Comparison of ENCODE assay signal across 12 cellular contexts in genomic region chrX:101079736-101080135, GRCh38. TPM values are rescaled to one million over a fixed set of nuclear protein-coding genes. Genes with fewer than 3 reads are reported as not detected.
DNase-seq lines count a peak whose midpoint lies in the region; ATAC-seq, FAIRE-seq and TF ChIP-seq lines count a peak whose summit lies in the region.
"Had no signal": no experiment of that assay in that cellular context is flagged by ENCODE, and none has a peak within 500 bp of the region (broad histone marks: within the 10 kb centered on the region; RNA-seq: fewer than 3 reads in every experiment).

No MANE protein-coding gene starts in this region.

- CTCF ChIA-PET in HepG2 (lab: Yijun Ruan, JAX; ENCODE audit: low intra/inter-chr PET ratio, low total read pairs), result no interaction called here

- TF ChIP-seq POLR2A in Peyer's patch (IDR thresholded peaks at IDR 0.05) (no peak), HepG2 (IDR thresholded peaks at IDR 0.05; ENCODE audit: insufficient read depth in 1 of 2, low read depth in 2 of 2, low read length in 2 of 2) (no peak)

- TF ChIP-seq EP300 in HepG2 (IDR thresholded peaks at IDR 0.05; ENCODE audit: low read depth in 2 of 2, low read length in 2 of 2) (no peak), HepG2 (CRISPR knock-in tag; IDR thresholded peaks at IDR 0.05; ENCODE audit: borderline replicate concordance) (no peak)

- no TSS peak for BruUV-seq in HepG2 (replicated peaks; lab: Mats Ljungman, UMichigan)

- H3K9ac ChIP-seq in iPS-15b (ENCODE audit: low read depth, low read length), result no peak overlapping the region
- H3K9ac ChIP-seq in kidney (ENCODE audit: low read length in 2 of 2), result no peak overlapping the region
- no peak overlapping the region for H3K9ac ChIP-seq in HepG2 (ENCODE audit: insufficient read depth, low read depth, low read length)
- H3K9ac ChIP-seq: BLaER1 had no signal

- peak; percentile 72 for DNase-seq in G401 (ENCODE audit: low spot score)
- no peak for DNase-seq in astrocyte of the cerebellum (ENCODE audit: low read depth)
- DNase-seq in psoas muscle, result no peak
- no peak for DNase-seq in kidney
- no peak for DNase-seq in D721Med (ENCODE audit: insufficient read length, low spot score)
- DNase-seq in Peyer's patch, result no peak
- no peak for DNase-seq in HepG2 (ENCODE audit: low spot score)
- DNase-seq: MM.1S; NCI-H446 treated with DMSO at 0.1 percent for 48 hours; stimulated activated CD4-positive, alpha-beta T cell treated with anti-CD3 and anti-CD28 coated beads, Interleukin-12 subunit alpha, Interleukin-12 subunit beta, amount 100 ng/mL, for 4 hours had no signal

- no peak overlapping the region for H3K27ac ChIP-seq in psoas muscle
- H3K27ac ChIP-seq in kidney (ENCODE audit: low read depth in 2 of 2, low read length in 2 of 2), result no peak overlapping the region
- H3K27ac ChIP-seq in Peyer's patch, result no peak overlapping the region
- no peak overlapping the region for H3K27ac ChIP-seq in HepG2 (ENCODE audit: extremely low read length, insufficient read depth, low read length)
- H3K27ac ChIP-seq: BLaER1 had no signal

- ATAC-seq in psoas muscle (no peak), HepG2 (no peak)

- H3K36me3 ChIP-seq in iPS-15b (ENCODE audit: control insufficient read depth, insufficient read depth, low read length) (no peaks in the 10 kb centered on the region), psoas muscle (ENCODE audit: insufficient read depth in 1 of 2, low read depth in 1 of 2) (no peaks in the 10 kb centered on the region), kidney (ENCODE audit: control insufficient read depth in 1 of 2, insufficient read depth in 2 of 2, low read length in 2 of 2) (no peaks in the 10 kb centered on the region), Peyer's patch (no peaks in the 10 kb centered on the region), HepG2 (replicated peaks in 1 of 2; ENCODE audit: control insufficient read depth in 1 of 2, insufficient read depth in 2 of 2, low read length in 2 of 2) (no peaks in the 10 kb centered on the region)
- H3K36me3 ChIP-seq: BLaER1 had no signal

- no peak overlapping the region for H3K4me2 ChIP-seq in HepG2 (ENCODE audit: low read depth, low read length)
- H3K4me2 ChIP-seq: BLaER1 had no signal

- no peaks in the 10 kb centered on the region for H3K9me3 ChIP-seq in iPS-15b (ENCODE audit: control insufficient read depth, insufficient read depth, low read length)
- H3K9me3 ChIP-seq in psoas muscle, result no peaks in the 10 kb centered on the region
- H3K9me3 ChIP-seq in kidney (ENCODE audit: control insufficient read depth in 1 of 2, low read length in 2 of 2), result no peaks in the 10 kb centered on the region
- H3K9me3 ChIP-seq in Peyer's patch, result no peaks in the 10 kb centered on the region
- no peaks in the 10 kb centered on the region for H3K9me3 ChIP-seq in HepG2 (ENCODE audit: low read length)

- H3K27me3 ChIP-seq in iPS-15b (ENCODE audit: control insufficient read depth, insufficient read depth, low read length) (peaks cover 5% of the 10 kb centered on the region), psoas muscle (ENCODE audit: insufficient read depth in 3 of 3, low read length in 2 of 3) (peaks cover 0 to 58% (median 2%) of the 10 kb centered on the region in 3 donors), Peyer's patch (no peaks in the 10 kb centered on the region), HepG2 (ENCODE audit: control insufficient read depth in 1 of 2, insufficient read depth in 2 of 2, low read length in 2 of 2) (no peaks in the 10 kb centered on the region)
- H3K27me3 ChIP-seq: BLaER1 had no signal

- WGBS in psoas muscle, 3 donors, result 26 to 39% (median 32%) methylated on average over 7 of the region's 7 CpGs
- WGBS in HepG2 (ENCODE audit: low lambda C conversion rate), result 24% methylated on average over 7 of the region's 7 CpGs

- POLR2A ChIA-PET in HepG2 (lab: Yijun Ruan, JAX), result no interaction called here

- H4K20me1 ChIP-seq in HepG2 (ENCODE audit: insufficient read depth, low read length), result no peaks in the 10 kb centered on the region
- H4K20me1 ChIP-seq: BLaER1 had no signal

- in situ Hi-C loops in G401 (cut with HindIII; ENCODE audit: low sequenced_read_pairs) (no loop called here), astrocyte of the cerebellum (cut with HindIII; ENCODE audit: low sequenced_read_pairs) (no loop called here), HepG2 (cut with HindIII; ENCODE audit: extremely low pct_ligation_motif_present, low pct_unique_long_range_greater_than_20kb) (no loop called here)

- no peaks in the 10 kb centered on the region for H3K79me2 ChIP-seq in HepG2 (ENCODE audit: insufficient read depth, low read length)

- TF ChIP-seq RAD21 in HepG2 (CRISPR knock-in tag; IDR thresholded peaks at IDR 0.05), result no peak

- no peak for TF ChIP-seq CTCF in astrocyte of the cerebellum (IDR thresholded peaks at IDR 0.05; ENCODE audit: low read depth, low read length, missing control alignments)
- no peak for TF ChIP-seq CTCF in psoas muscle (IDR thresholded peaks at IDR 0.05)
- TF ChIP-seq CTCF in kidney (IDR thresholded peaks at IDR 0.05; ENCODE audit: borderline replicate concordance, extremely low read depth, insufficient read depth), result no peak
- no peak for TF ChIP-seq CTCF in D721Med (IDR thresholded peaks at IDR 0.05; ENCODE audit: insufficient read depth, missing control alignments)
- no peak for TF ChIP-seq CTCF in Peyer's patch (IDR thresholded peaks at IDR 0.05)
- TF ChIP-seq CTCF in HepG2 (CRISPR knock-in tag; IDR thresholded peaks at IDR 0.05), result no peak

- H2AFZ ChIP-seq in HepG2 (ENCODE audit: low read length), result no peak overlapping the region

- H3K4me1 ChIP-seq in iPS-15b (ENCODE audit: control insufficient read depth, insufficient read depth, low read length) (peaks cover 2% of the 10 kb centered on the region), psoas muscle (no peaks in the 10 kb centered on the region), kidney (ENCODE audit: control insufficient read depth in 1 of 2, insufficient read depth in 1 of 2, low read depth in 1 of 2, low read length in 2 of 2) (no peaks in the 10 kb centered on the region), Peyer's patch (no peaks in the 10 kb centered on the region), HepG2 (ENCODE audit: insufficient read depth, low read length) (no peaks in the 10 kb centered on the region)
- H3K4me1 ChIP-seq: BLaER1 had no signal

- FAIRE-seq in kidney (lab: Jason Lieb, UNC) (no peak), D721Med (lab: Jason Lieb, UNC) (no peak), HepG2 (lab: Jason Lieb, UNC) (no peak)

- intact Hi-C loops in psoas muscle (cut with DNase I), result no loop called here
- intact Hi-C loops in kidney (cut with DNase I), result no loop called here
- intact Hi-C loops in HepG2 (cut with micrococcal nuclease; ENCODE audit: unreplicated experiment), result no loop called here

- H3K4me3 ChIP-seq in astrocyte of the cerebellum (ENCODE audit: low read depth, low read length), result peak overlapping the region; percentile 52
- H3K4me3 ChIP-seq in iPS-15b (ENCODE audit: low read depth, low read length), result peak overlapping the region; percentile 65
- peak overlapping the region; percentile 44 for H3K4me3 ChIP-seq in psoas muscle
- no peak overlapping the region for H3K4me3 ChIP-seq in kidney (ENCODE audit: low read length in 2 of 2)
- H3K4me3 ChIP-seq in Peyer's patch, result peak overlapping the region in 1 of 4 donors; percentile 45
- H3K4me3 ChIP-seq in HepG2 (replicated peaks in 1 of 3; ENCODE audit: insufficient read depth in 1 of 3, low read depth in 2 of 3, low read length in 3 of 3), result no peak overlapping the region
- H3K4me3 ChIP-seq: BLaER1 had no signal

RNA-seq across cellular contexts. Expression of gene TMEM35A, which starts 1.1 kb away (rescaled TPM):
- total RNA-seq in G401 (2014; rRNA removed; shearing (Covaris generic)), result 0.92 and 2.4 TPM in 2 replicates
- under 1 TPM in 3 of 4 donors, not detected in 1; 0.16 to 0.28 (median 0.17) TPM for total RNA-seq in psoas muscle
- under 1 TPM; 0.08 to 0.25 (median 0.12) TPM for polyA plus RNA-seq in psoas muscle
- 1.1 TPM for total RNA-seq in kidney
- polyA plus RNA-seq in kidney (ENCODE audit: insufficient read depth, low read depth, low replicate concordance), result 0.75 TPM
- 1 to 10 TPM in 1 of 4 donors, under 1 TPM in 1, not detected in 2; 0.67 to 2.1 TPM for total RNA-seq in Peyer's patch
- total RNA-seq in HepG2 (2016; rRNA removed; fragmentation: Illumina TruSeq; extraction: Trizol), result not detected in 2 replicates
- total RNA-seq in HepG2 (2016; cell fraction: cytosol; rRNA removed; fragmentation: Illumina TruSeq; extraction: Trizol; ENCODE audit: low read depth), result not detected in 2 replicates
- not detected in 2 replicates for total RNA-seq in HepG2 (2016; cell fraction: insoluble cytoplasmic fraction; rRNA removed; fragmentation: Illumina TruSeq; extraction: Trizol)
- total RNA-seq in HepG2 (2016; cell fraction: membrane; rRNA removed; fragmentation: Illumina TruSeq; extraction: Trizol), result not detected in 2 replicates
- not detected in 2 replicates for total RNA-seq in HepG2 (2016; cell fraction: nucleus; rRNA removed; fragmentation: Illumina TruSeq; extraction: Trizol)
- polyA plus RNA-seq in HepG2 (2011; rRNA removed), result 0.03 TPM in 1 of 2 replicates, not detected in the other
- polyA plus RNA-seq in HepG2 (2011; cell fraction: cytosol; rRNA removed), result 0.03 TPM in 1 of 2 replicates, not detected in the other
- polyA plus RNA-seq in HepG2 (2011; cell fraction: nucleus; rRNA removed), result not detected in 2 replicates
- not detected in 2 replicates for polyA plus RNA-seq in HepG2 (2012)
- polyA plus RNA-seq in HepG2 (2016; cell fraction: cytosol; fragmentation: Illumina TruSeq; extraction: Trizol; ENCODE audit: low read depth), result not detected in 2 replicates
- not detected in 2 replicates for polyA plus RNA-seq in HepG2 (2016; cell fraction: insoluble cytoplasmic fraction; fragmentation: Illumina TruSeq; extraction: Trizol; ENCODE audit: low read depth)
- not detected in 2 replicates for polyA plus RNA-seq in HepG2 (2016; cell fraction: membrane; fragmentation: Illumina TruSeq; extraction: Trizol; ENCODE audit: low read depth)
- not detected in 2 replicates for polyA plus RNA-seq in HepG2 (2016; cell fraction: nucleus; fragmentation: Illumina TruSeq; extraction: Trizol; ENCODE audit: insufficient read depth, low read depth)
- polyA minus RNA-seq in HepG2 (2011; rRNA and poly(A)+ RNA removed; ENCODE audit: low replicate concordance), result not detected in 2 replicates
- polyA minus RNA-seq in HepG2 (2011; cell fraction: cytosol; rRNA and poly(A)+ RNA removed), result not detected in 2 replicates
- polyA minus RNA-seq in HepG2 (2011; cell fraction: nucleus; rRNA and poly(A)+ RNA removed), result not detected in 2 replicates

RNA-seq across cellular contexts. Expression of gene CENPI, which starts 18.3 kb away (rescaled TPM):
- 32.7 and 35.1 TPM in 2 replicates for total RNA-seq in G401 (2014; rRNA removed; shearing (Covaris generic))
- total RNA-seq in psoas muscle (under 1 TPM; 0.10 to 0.34 (median 0.25) TPM), kidney (0.66 TPM), Peyer's patch (1 to 10 TPM; 2.5 to 5.8 (median 3.1) TPM), HepG2 (2016; rRNA removed; fragmentation: Illumina TruSeq; extraction: Trizol) (26.5 and 38.2 TPM in 2 replicates)
- polyA plus RNA-seq in psoas muscle (under 1 TPM in 2 of 3 donors, not detected in 1; 0.35 to 0.39 TPM), kidney (ENCODE audit: insufficient read depth, low read depth, low replicate concordance) (not detected), HepG2 (2011; rRNA removed) (3.4 and 5.1 TPM in 2 replicates)
- total RNA-seq in HepG2 (2016; cell fraction: cytosol; rRNA removed; fragmentation: Illumina TruSeq; extraction: Trizol; ENCODE audit: low read depth), result 11.3 and 16.6 TPM in 2 replicates
- total RNA-seq in HepG2 (2016; cell fraction: insoluble cytoplasmic fraction; rRNA removed; fragmentation: Illumina TruSeq; extraction: Trizol), result 25.3 and 31.8 TPM in 2 replicates
- total RNA-seq in HepG2 (2016; cell fraction: membrane; rRNA removed; fragmentation: Illumina TruSeq; extraction: Trizol), result 13.5 and 17.5 TPM in 2 replicates
- 26.3 and 34.4 TPM in 2 replicates for total RNA-seq in HepG2 (2016; cell fraction: nucleus; rRNA removed; fragmentation: Illumina TruSeq; extraction: Trizol)
- polyA plus RNA-seq in HepG2 (2011; cell fraction: cytosol; rRNA removed), result 1.7 and 1.8 TPM in 2 replicates
- 3.4 and 4.2 TPM in 2 replicates for polyA plus RNA-seq in HepG2 (2011; cell fraction: nucleus; rRNA removed)
- 3.1 and 4.0 TPM in 2 replicates for polyA plus RNA-seq in HepG2 (2012)
- 1.5 TPM in 2 replicates for polyA plus RNA-seq in HepG2 (2016; cell fraction: cytosol; fragmentation: Illumina TruSeq; extraction: Trizol; ENCODE audit: low read depth)
- 15.4 and 17.0 TPM in 2 replicates for polyA plus RNA-seq in HepG2 (2016; cell fraction: insoluble cytoplasmic fraction; fragmentation: Illumina TruSeq; extraction: Trizol; ENCODE audit: low read depth)
- 2.6 and 2.9 TPM in 2 replicates for polyA plus RNA-seq in HepG2 (2016; cell fraction: membrane; fragmentation: Illumina TruSeq; extraction: Trizol; ENCODE audit: low read depth)
- 16.2 and 20.3 TPM in 2 replicates for polyA plus RNA-seq in HepG2 (2016; cell fraction: nucleus; fragmentation: Illumina TruSeq; extraction: Trizol; ENCODE audit: insufficient read depth, low read depth)
- 5.0 and 36.9 TPM in 2 replicates for polyA minus RNA-seq in HepG2 (2011; rRNA and poly(A)+ RNA removed; ENCODE audit: low replicate concordance)
- 5.6 and 5.8 TPM in 2 replicates for polyA minus RNA-seq in HepG2 (2011; cell fraction: cytosol; rRNA and poly(A)+ RNA removed)
- 15.9 and 16.5 TPM in 2 replicates for polyA minus RNA-seq in HepG2 (2011; cell fraction: nucleus; rRNA and poly(A)+ RNA removed)

RNA-seq across cellular contexts. Expression of gene TRMT2B, which starts 27.8 kb away (rescaled TPM):
- total RNA-seq in G401 (2014; rRNA removed; shearing (Covaris generic)), result 14.2 and 21.8 TPM in 2 replicates
- 10 to 100 TPM; 10.5 to 19.5 (median 13.3) TPM for total RNA-seq in psoas muscle
- polyA plus RNA-seq in psoas muscle, result 10 to 100 TPM in 1 of 3 donors, 1 to 10 TPM in 2; 7.2 to 27.0 (median 9.1) TPM
- 24.8 TPM for total RNA-seq in kidney
- polyA plus RNA-seq in kidney (ENCODE audit: insufficient read depth, low read depth, low replicate concordance), result 8.6 TPM
- total RNA-seq in Peyer's patch, result 10 to 100 TPM; 19.0 to 31.0 (median 27.4) TPM
- 11.2 and 13.0 TPM in 2 replicates for total RNA-seq in HepG2 (2016; rRNA removed; fragmentation: Illumina TruSeq; extraction: Trizol)
- 3.7 and 4.7 TPM in 2 replicates for total RNA-seq in HepG2 (2016; cell fraction: cytosol; rRNA removed; fragmentation: Illumina TruSeq; extraction: Trizol; ENCODE audit: low read depth)
- 12.2 and 13.9 TPM in 2 replicates for total RNA-seq in HepG2 (2016; cell fraction: insoluble cytoplasmic fraction; rRNA removed; fragmentation: Illumina TruSeq; extraction: Trizol)
- total RNA-seq in HepG2 (2016; cell fraction: membrane; rRNA removed; fragmentation: Illumina TruSeq; extraction: Trizol), result 9.2 TPM in 2 replicates
- 8.1 and 10.3 TPM in 2 replicates for total RNA-seq in HepG2 (2016; cell fraction: nucleus; rRNA removed; fragmentation: Illumina TruSeq; extraction: Trizol)
- 6.7 and 7.0 TPM in 2 replicates for polyA plus RNA-seq in HepG2 (2011; rRNA removed)
- 4.7 and 6.5 TPM in 2 replicates for polyA plus RNA-seq in HepG2 (2011; cell fraction: cytosol; rRNA removed)
- 7.6 and 9.1 TPM in 2 replicates for polyA plus RNA-seq in HepG2 (2011; cell fraction: nucleus; rRNA removed)
- 4.7 and 5.6 TPM in 2 replicates for polyA plus RNA-seq in HepG2 (2012)
- 1.4 and 1.9 TPM in 2 replicates for polyA plus RNA-seq in HepG2 (2016; cell fraction: cytosol; fragmentation: Illumina TruSeq; extraction: Trizol; ENCODE audit: low read depth)
- 9.6 and 10.2 TPM in 2 replicates for polyA plus RNA-seq in HepG2 (2016; cell fraction: insoluble cytoplasmic fraction; fragmentation: Illumina TruSeq; extraction: Trizol; ENCODE audit: low read depth)
- 4.6 and 5.0 TPM in 2 replicates for polyA plus RNA-seq in HepG2 (2016; cell fraction: membrane; fragmentation: Illumina TruSeq; extraction: Trizol; ENCODE audit: low read depth)
- polyA plus RNA-seq in HepG2 (2016; cell fraction: nucleus; fragmentation: Illumina TruSeq; extraction: Trizol; ENCODE audit: insufficient read depth, low read depth), result 11.0 and 11.6 TPM in 2 replicates
- polyA minus RNA-seq in HepG2 (2011; rRNA and poly(A)+ RNA removed; ENCODE audit: low replicate concordance), result 10.4 and 30.4 TPM in 2 replicates
- 4.7 and 7.3 TPM in 2 replicates for polyA minus RNA-seq in HepG2 (2011; cell fraction: cytosol; rRNA and poly(A)+ RNA removed)
- polyA minus RNA-seq in HepG2 (2011; cell fraction: nucleus; rRNA and poly(A)+ RNA removed), result 11.9 and 12.4 TPM in 2 replicates

Comparison
In these comparisons a context has a peak if more than half of its experiments do, and no peak if none do; other contexts are left out.
1. H3K4me3 ChIP-seq: peak in astrocyte of the cerebellum (single experiment), iPS-15b (single experiment) and psoas muscle (single experiment); none in kidney (0 of 2) and HepG2 (0 of 3).